Comparison of ENCODE assay signal across 16 cellular contexts in genomic region chr7:156151658-156152057, GRCh38.
A peak's percentile ranks its signal among the peaks of the same experiment; 100 is the strongest.
DNase-seq lines count a peak whose midpoint lies in the region; ATAC-seq and TF ChIP-seq lines count a peak whose summit lies in the region.
"Had no signal": no experiment of that assay in that cellular context is flagged by ENCODE, and none has a peak within 500 bp of the region (broad histone marks: within the 10 kb centered on the region; RNA-seq: fewer than 3 reads in every experiment).

No MANE protein-coding gene starts in this region.

- ATAC-seq in GM19328 (IDR thresholded peaks at IDR 0.05; ENCODE audit: unreplicated experiment) (no peak), GM18909 (IDR thresholded peaks at IDR 0.05; ENCODE audit: poor library complexity, unreplicated experiment) (no peak), HG03432 (IDR thresholded peaks at IDR 0.05; ENCODE audit: unreplicated experiment) (no peak)
- ATAC-seq: CD8-positive, alpha-beta T cell; HCT116 had no signal

- DNase-seq in Caki2 (ENCODE audit: low read depth) = peak; percentile 25
- peak; percentile 63 for DNase-seq in epithelial cell of proximal tubule (ENCODE audit: low read depth)
- peak; percentile 75 for DNase-seq in kidney tubule cell (ENCODE audit: low spot score)
- DNase-seq in SKM-1 (lab: John Stamatoyannopoulos, UW; ENCODE audit: unreplicated experiment) = no peak
- DNase-seq: 8988T; CD8-positive, alpha-beta T cell; DMS153; GDM1; GOT3; H7; HFFc6 had no signal

- no peak overlapping the region for H3K4me3 ChIP-seq in epithelial cell of proximal tubule (ENCODE audit: low read depth, low read length)
- H3K4me3 ChIP-seq: BLaER1 treated with 17β-estradiol and CSF1 and Interleukin-3, amounts not matched to agents 10 nM and 100 nM had no signal

- TF ChIP-seq CTCF in epithelial cell of proximal tubule (conservative IDR thresholded peaks at IDR 0.05; ENCODE audit: low read depth, low read length) = no peak

- in situ Hi-C loops in Caki2 (cut with HindIII; ENCODE audit: low pct_unique_long_range_greater_than_20kb, low sequenced_read_pairs) = no loop called here
